Comparison of ENCODE assay signal across 19 cellular contexts in genomic region chr18:36610258-36610657, GRCh38.
"Had no signal": no experiment of that assay in that cellular context is flagged by ENCODE, and none has a peak within 500 bp of the region (broad histone marks: within the 10 kb centered on the region; RNA-seq: fewer than 3 reads in every experiment).

No MANE protein-coding gene starts in this region.

- H3K4me1 ChIP-seq: colonic mucosa, right atrium auricular region, upper lobe of left lung had no signal

- H3K36me3 Mint-ChIP-seq: activated naive CD4-positive, alpha-beta T cell treated with anti-CD3 and anti-CD28 coated beads, Interleukin-2, amount 50 U/mL, for 72 hours; naive B cell had no signal

- H3K4me3 Mint-ChIP-seq: activated CD4-positive, alpha-beta T cell treated with anti-CD3 and anti-CD28 coated beads, Interleukin-2, amount 10 ng/mL, durations not matched to agents 7 days and 5 days; activated T-cell treated with anti-CD3 and anti-CD28 coated beads, Interleukin-2, amount 50 U/mL, for 72 hours had no signal

- ATAC-seq: activated naive CD4-positive, alpha-beta T cell treated with anti-CD3 and anti-CD28 coated beads, Interleukin-2, amount 50 U/mL, for 72 hours; activated T-cell treated with anti-CD3 and anti-CD28 coated beads, Interleukin-2, amount 50 U/mL, for 72 hours; esophagus mucosa; left colon had no signal

- H3K9me3 Mint-ChIP-seq: activated CD4-positive, alpha-beta T cell treated with anti-CD3 and anti-CD28 coated beads, Interleukin-2, amount 10 ng/mL, durations not matched to agents 7 days and 5 days; activated T-cell treated with anti-CD3 and anti-CD28 coated beads, Interleukin-2, amount 50 U/mL, for 72 hours; naive B cell had no signal

- H3K27me3 ChIP-seq: colonic mucosa, right atrium auricular region, upper lobe of left lung had no signal

- H3K4me1 Mint-ChIP-seq: activated CD4-positive, alpha-beta T cell treated with anti-CD3 and anti-CD28 coated beads, Interleukin-2, amount 10 ng/mL, durations not matched to agents 7 days and 5 days; naive B cell had no signal

- FAIRE-seq: islet of Langerhans, TTC549 had no signal

- H3K27ac ChIP-seq: colonic mucosa, right atrium auricular region, upper lobe of left lung had no signal

- H3K36me3 ChIP-seq: colonic mucosa, right atrium auricular region, upper lobe of left lung had no signal

- H3K27ac Mint-ChIP-seq: activated CD4-positive, alpha-beta T cell treated with anti-CD3 and anti-CD28 coated beads, Interleukin-2, amount 10 ng/mL, durations not matched to agents 7 days and 5 days; activated naive CD4-positive, alpha-beta T cell treated with anti-CD3 and anti-CD28 coated beads, Interleukin-2, amount 50 U/mL, for 72 hours; activated T-cell treated with anti-CD3 and anti-CD28 coated beads, Interleukin-2, amount 50 U/mL, for 72 hours; naive B cell had no signal

- DNase-seq: activated CD4-positive, alpha-beta T cell treated with anti-CD3 and anti-CD28 coated beads, Interleukin-2, amount 10 ng/mL, durations not matched to agents 7 days and 5 days; activated CD8-positive, alpha-beta memory T cell treated with anti-CD3 and anti-CD28 coated beads, Interleukin-2, amount 50 U/mL, for 48 hours; activated gamma-delta T cell; activated T-cell treated with anti-CD3 and anti-CD28 coated beads, Interleukin-2, amount 50 U/mL, for 72 hours; caudate nucleus; colonic mucosa; left colon; mammary epithelial cell; naive B cell; posterior cingulate gyrus; stimulated activated CD4-positive, alpha-beta T cell treated with anti-CD3 and anti-CD28 coated beads, Interleukin-15, amount 100 ng/mL, for 24 hours; stimulated activated CD4-positive, alpha-beta T cell treated with anti-CD3 and anti-CD28 coated beads, Interleukin-4, amount 100 ng/mL, for 1 hour; stimulated activated naive CD4-positive, alpha-beta T cell; upper lobe of left lung had no signal

- H3K4me3 ChIP-seq: colonic mucosa, right atrium auricular region, upper lobe of left lung had no signal

- H3K9me3 ChIP-seq: colonic mucosa, right atrium auricular region, upper lobe of left lung had no signal
